2 cellular contexts compared by ENCODE assay signal in the genomic region with DNA sequence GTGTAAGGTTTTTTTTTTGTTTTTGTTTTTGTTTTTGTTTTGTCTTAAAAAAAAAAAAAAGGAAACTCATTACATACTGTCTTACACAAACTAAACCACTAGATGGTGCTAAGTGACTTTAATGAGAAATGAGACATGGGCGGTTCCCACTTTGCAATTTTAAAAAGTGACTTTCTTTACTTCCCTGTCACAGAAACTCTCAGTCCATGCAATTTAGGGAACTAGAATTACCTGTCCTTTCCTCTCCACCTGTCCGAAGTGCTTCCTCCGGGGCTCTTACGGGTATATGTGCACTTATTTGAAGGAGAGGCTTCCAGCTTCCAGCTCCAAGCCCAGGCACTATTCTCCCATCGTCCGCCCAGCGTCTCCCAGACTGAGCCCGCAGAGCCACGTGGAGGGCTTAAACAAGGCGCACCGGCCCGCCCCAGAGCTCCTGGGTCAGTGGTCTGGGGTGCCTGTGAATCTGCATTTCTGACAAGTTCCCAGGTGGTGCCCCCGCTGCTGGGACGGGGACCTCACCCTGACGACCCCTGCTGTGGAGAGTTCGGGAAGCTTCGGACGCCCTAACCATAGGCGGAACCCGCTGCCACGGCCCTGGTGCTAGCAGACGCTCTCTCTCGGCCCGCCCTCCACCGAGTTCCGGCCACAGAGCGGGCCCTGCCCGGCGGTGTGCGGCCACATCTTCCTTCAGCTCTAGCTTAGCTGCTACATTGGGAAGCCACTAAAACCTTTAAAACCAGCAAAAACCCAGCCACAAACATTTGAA.
A peak's percentile ranks its signal among the peaks of the same experiment; 100 is the strongest.
TF ChIP-seq lines count a peak whose summit lies in the region.

No MANE protein-coding gene starts in this region.

TF ChIP-seq in WTC11, 78 proteins besides CTCF, POLR2A, EP300 and RAD21 (continued from another document):
- TF ChIP-seq MXD4 (CRISPR knock-in tag; IDR thresholded peaks at IDR 0.05; ENCODE audit: borderline replicate concordance): no peak
- TF ChIP-seq ZNF232 (CRISPR knock-in tag; IDR thresholded peaks at IDR 0.05): 0 out of 2 replicates have a peak, but pooled peaks have one; percentile 78
- TF ChIP-seq, protein P1, sequence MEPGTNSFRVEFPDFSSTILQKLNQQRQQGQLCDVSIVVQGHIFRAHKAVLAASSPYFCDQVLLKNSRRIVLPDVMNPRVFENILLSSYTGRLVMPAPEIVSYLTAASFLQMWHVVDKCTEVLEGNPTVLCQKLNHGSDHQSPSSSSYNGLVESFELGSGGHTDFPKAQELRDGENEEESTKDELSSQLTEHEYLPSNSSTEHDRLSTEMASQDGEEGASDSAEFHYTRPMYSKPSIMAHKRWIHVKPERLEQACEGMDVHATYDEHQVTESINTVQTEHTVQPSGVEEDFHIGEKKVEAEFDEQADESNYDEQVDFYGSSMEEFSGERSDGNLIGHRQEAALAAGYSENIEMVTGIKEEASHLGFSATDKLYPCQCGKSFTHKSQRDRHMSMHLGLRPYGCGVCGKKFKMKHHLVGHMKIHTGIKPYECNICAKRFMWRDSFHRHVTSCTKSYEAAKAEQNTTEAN (CRISPR knock-in tag; IDR thresholded peaks at IDR 0.05): 0 out of 2 replicates have a peak, but pooled peaks have one; percentile 65
- 0 out of 2 replicates have a peak, but pooled peaks have one; percentile 38 for TF ChIP-seq NFE2L1 (CRISPR knock-in tag; IDR thresholded peaks at IDR 0.05)
- TF ChIP-seq, protein P2, sequence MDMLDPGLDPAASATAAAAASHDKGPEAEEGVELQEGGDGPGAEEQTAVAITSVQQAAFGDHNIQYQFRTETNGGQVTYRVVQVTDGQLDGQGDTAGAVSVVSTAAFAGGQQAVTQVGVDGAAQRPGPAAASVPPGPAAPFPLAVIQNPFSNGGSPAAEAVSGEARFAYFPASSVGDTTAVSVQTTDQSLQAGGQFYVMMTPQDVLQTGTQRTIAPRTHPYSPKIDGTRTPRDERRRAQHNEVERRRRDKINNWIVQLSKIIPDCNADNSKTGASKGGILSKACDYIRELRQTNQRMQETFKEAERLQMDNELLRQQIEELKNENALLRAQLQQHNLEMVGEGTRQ (CRISPR knock-in tag; IDR thresholded peaks at IDR 0.05): peak; percentile 33; the same call in 1 of the 2 replicates
- TF ChIP-seq PRRX2 (CRISPR knock-in tag; IDR thresholded peaks at IDR 0.05): no peak

TF ChIP-seq in HepG2, 621 proteins besides CTCF, POLR2A, EP300 and RAD21 (continued from another document and continues in another):
- TF ChIP-seq, protein P3, sequence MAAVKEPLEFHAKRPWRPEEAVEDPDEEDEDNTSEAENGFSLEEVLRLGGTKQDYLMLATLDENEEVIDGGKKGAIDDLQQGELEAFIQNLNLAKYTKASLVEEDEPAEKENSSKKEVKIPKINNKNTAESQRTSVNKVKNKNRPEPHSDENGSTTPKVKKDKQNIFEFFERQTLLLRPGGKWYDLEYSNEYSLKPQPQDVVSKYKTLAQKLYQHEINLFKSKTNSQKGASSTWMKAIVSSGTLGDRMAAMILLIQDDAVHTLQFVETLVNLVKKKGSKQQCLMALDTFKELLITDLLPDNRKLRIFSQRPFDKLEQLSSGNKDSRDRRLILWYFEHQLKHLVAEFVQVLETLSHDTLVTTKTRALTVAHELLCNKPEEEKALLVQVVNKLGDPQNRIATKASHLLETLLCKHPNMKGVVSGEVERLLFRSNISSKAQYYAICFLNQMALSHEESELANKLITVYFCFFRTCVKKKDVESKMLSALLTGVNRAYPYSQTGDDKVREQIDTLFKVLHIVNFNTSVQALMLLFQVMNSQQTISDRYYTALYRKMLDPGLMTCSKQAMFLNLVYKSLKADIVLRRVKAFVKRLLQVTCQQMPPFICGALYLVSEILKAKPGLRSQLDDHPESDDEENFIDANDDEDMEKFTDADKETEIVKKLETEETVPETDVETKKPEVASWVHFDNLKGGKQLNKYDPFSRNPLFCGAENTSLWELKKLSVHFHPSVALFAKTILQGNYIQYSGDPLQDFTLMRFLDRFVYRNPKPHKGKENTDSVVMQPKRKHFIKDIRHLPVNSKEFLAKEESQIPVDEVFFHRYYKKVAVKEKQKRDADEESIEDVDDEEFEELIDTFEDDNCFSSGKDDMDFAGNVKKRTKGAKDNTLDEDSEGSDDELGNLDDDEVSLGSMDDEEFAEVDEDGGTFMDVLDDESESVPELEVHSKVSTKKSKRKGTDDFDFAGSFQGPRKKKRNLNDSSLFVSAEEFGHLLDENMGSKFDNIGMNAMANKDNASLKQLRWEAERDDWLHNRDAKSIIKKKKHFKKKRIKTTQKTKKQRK (IDR thresholded peaks at IDR 0.05; ENCODE audit: low read length): no peak
- TF ChIP-seq KDM4B (CRISPR knock-in tag; IDR thresholded peaks at IDR 0.05) (no peak), ZNF354B (CRISPR knock-in tag; IDR thresholded peaks at IDR 0.05) (0 out of 2 replicates have a peak, but pooled peaks have one; percentile 49), HOXA3 (CRISPR knock-in tag; IDR thresholded peaks at IDR 0.05) (peak; percentile 53), RELA (CRISPR knock-in tag; IDR thresholded peaks at IDR 0.05) (no peak), AGO2 (optimal IDR thresholded peaks at IDR 0.05; ENCODE audit: low read depth, low read length) (no peak), ZNF790 (CRISPR knock-in tag; IDR thresholded peaks at IDR 0.05; ENCODE audit: borderline replicate concordance) (no peak), ZBTB8A (CRISPR knock-in tag; IDR thresholded peaks at IDR 0.05; ENCODE audit: borderline replicate concordance, low read depth) (peak; percentile 95; the same call in 1 of the 2 replicates), SETDB1 (CRISPR knock-in tag; IDR thresholded peaks at IDR 0.05; ENCODE audit: borderline replicate concordance) (no peak), CBX2 (IDR thresholded peaks at IDR 0.05; ENCODE audit: low read depth, low read length) (no peak), CBX2 (CRISPR knock-in tag; IDR thresholded peaks at IDR 0.05; ENCODE audit: low read depth) (no peak), ZNF550 (CRISPR knock-in tag; IDR thresholded peaks at IDR 0.05; ENCODE audit: borderline replicate concordance) (no peak), KLF13 (CRISPR knock-in tag; IDR thresholded peaks at IDR 0.05) (no peak), CBFB (CRISPR knock-in tag; IDR thresholded peaks at IDR 0.05) (no peak), CEBPB (IDR thresholded peaks at IDR 0.05; ENCODE audit: borderline replicate concordance, low read depth, low read length) (no peak), SRSF1 (optimal IDR thresholded peaks at IDR 0.05; ENCODE audit: low read depth, low read length) (no peak), TBX3 (IDR thresholded peaks at IDR 0.05; ENCODE audit: borderline replicate concordance) (no peak), ZNF431 (CRISPR knock-in tag; IDR thresholded peaks at IDR 0.05; ENCODE audit: borderline replicate concordance, low read depth) (no peak), ZNF274 (CRISPR knock-in tag; IDR thresholded peaks at IDR 0.05) (peak; percentile 90; the same call in 1 of the 2 replicates), ZNF75D (CRISPR knock-in tag; IDR thresholded peaks at IDR 0.05; ENCODE audit: borderline replicate concordance) (no peak), ZNF121 (CRISPR knock-in tag; IDR thresholded peaks at IDR 0.05) (0 out of 2 replicates have a peak, but pooled peaks have one; percentile 8), SP4 (CRISPR knock-in tag; IDR thresholded peaks at IDR 0.05) (no peak), ZNF558 (CRISPR knock-in tag; IDR thresholded peaks at IDR 0.05; ENCODE audit: borderline replicate concordance) (no peak; the same call in 1 of the 2 replicates), ZNF883 (CRISPR knock-in tag; IDR thresholded peaks at IDR 0.05; ENCODE audit: not compliant biosample characterization) (peak; percentile 78), ZSCAN21 (CRISPR knock-in tag; IDR thresholded peaks at IDR 0.05; ENCODE audit: borderline replicate concordance) (0 out of 2 replicates have a peak, but pooled peaks have one; percentile 46)
- TF ChIP-seq, protein P4, sequence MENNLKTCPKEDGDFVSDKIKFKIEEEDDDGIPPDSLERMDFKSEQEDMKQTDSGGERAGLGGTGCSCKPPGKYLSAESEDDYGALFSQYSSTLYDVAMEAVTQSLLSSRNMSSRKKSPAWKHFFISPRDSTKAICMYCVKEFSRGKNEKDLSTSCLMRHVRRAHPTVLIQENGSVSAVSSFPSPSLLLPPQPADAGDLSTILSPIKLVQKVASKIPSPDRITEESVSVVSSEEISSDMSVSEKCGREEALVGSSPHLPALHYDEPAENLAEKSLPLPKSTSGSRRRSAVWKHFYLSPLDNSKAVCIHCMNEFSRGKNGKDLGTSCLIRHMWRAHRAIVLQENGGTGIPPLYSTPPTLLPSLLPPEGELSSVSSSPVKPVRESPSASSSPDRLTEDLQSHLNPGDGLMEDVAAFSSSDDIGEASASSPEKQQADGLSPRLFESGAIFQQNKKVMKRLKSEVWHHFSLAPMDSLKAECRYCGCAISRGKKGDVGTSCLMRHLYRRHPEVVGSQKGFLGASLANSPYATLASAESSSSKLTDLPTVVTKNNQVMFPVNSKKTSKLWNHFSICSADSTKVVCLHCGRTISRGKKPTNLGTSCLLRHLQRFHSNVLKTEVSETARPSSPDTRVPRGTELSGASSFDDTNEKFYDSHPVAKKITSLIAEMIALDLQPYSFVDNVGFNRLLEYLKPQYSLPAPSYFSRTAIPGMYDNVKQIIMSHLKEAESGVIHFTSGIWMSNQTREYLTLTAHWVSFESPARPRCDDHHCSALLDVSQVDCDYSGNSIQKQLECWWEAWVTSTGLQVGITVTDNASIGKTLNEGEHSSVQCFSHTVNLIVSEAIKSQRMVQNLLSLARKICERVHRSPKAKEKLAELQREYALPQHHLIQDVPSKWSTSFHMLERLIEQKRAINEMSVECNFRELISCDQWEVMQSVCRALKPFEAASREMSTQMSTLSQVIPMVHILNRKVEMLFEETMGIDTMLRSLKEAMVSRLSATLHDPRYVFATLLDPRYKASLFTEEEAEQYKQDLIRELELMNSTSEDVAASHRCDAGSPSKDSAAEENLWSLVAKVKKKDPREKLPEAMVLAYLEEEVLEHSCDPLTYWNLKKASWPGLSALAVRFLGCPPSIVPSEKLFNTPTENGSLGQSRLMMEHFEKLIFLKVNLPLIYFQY (CRISPR knock-in tag; IDR thresholded peaks at IDR 0.05; ENCODE audit: borderline replicate concordance): peak; percentile 78
- TF ChIP-seq, protein P5, sequence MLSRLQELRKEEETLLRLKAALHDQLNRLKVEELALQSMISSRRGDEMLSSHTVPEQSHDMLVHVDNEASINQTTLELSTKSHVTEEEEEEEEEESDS (CRISPR knock-in tag; IDR thresholded peaks at IDR 0.05; ENCODE audit: borderline replicate concordance): no peak
- TF ChIP-seq, protein P6, sequence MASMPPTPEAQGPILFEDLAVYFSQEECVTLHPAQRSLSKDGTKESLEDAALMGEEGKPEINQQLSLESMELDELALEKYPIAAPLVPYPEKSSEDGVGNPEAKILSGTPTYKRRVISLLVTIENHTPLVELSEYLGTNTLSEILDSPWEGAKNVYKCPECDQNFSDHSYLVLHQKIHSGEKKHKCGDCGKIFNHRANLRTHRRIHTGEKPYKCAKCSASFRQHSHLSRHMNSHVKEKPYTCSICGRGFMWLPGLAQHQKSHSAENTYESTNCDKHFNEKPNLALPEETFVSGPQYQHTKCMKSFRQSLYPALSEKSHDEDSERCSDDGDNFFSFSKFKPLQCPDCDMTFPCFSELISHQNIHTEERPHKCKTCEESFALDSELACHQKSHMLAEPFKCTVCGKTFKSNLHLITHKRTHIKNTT (CRISPR knock-in tag; IDR thresholded peaks at IDR 0.05): no peak
- TF ChIP-seq, protein P7, sequence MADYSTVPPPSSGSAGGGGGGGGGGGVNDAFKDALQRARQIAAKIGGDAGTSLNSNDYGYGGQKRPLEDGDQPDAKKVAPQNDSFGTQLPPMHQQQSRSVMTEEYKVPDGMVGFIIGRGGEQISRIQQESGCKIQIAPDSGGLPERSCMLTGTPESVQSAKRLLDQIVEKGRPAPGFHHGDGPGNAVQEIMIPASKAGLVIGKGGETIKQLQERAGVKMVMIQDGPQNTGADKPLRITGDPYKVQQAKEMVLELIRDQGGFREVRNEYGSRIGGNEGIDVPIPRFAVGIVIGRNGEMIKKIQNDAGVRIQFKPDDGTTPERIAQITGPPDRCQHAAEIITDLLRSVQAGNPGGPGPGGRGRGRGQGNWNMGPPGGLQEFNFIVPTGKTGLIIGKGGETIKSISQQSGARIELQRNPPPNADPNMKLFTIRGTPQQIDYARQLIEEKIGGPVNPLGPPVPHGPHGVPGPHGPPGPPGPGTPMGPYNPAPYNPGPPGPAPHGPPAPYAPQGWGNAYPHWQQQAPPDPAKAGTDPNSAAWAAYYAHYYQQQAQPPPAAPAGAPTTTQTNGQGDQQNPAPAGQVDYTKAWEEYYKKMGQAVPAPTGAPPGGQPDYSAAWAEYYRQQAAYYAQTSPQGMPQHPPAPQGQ (CRISPR knock-in tag; IDR thresholded peaks at IDR 0.05; ENCODE audit: borderline replicate concordance): no peak
- TF ChIP-seq, protein P8, sequence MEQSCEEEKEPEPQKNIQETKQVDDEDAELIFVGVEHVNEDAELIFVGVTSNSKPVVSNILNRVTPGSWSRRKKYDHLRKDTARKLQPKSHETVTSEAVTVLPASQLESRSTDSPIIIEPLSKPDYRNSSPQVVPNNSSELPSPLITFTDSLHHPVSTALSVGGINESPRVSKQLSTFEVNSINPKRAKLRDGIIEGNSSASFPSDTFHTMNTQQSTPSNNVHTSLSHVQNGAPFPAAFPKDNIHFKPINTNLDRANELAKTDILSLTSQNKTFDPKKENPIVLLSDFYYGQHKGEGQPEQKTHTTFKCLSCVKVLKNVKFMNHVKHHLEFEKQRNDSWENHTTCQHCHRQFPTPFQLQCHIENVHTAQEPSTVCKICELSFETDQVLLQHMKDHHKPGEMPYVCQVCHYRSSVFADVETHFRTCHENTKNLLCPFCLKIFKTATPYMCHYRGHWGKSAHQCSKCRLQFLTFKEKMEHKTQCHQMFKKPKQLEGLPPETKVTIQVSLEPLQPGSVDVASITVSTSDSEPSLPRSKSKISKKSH (CRISPR knock-in tag; IDR thresholded peaks at IDR 0.05; ENCODE audit: borderline replicate concordance): peak; percentile 72; the same call in 1 of the 2 replicates
- TF ChIP-seq, protein P9, sequence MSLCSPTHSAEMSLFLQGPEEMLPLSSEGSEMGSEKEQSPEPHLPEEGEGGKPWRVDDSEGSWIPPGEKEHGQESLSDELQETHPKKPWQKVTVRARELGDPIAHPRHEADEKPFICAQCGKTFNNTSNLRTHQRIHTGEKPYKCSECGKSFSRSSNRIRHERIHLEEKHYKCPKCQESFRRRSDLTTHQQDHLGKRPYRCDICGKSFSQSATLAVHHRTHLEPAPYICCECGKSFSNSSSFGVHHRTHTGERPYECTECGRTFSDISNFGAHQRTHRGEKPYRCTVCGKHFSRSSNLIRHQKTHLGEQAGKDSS (CRISPR knock-in tag; IDR thresholded peaks at IDR 0.05; ENCODE audit: borderline replicate concordance, low read depth): peak; percentile 84; the same call in 1 of the 2 replicates
- TF ChIP-seq, protein P10, sequence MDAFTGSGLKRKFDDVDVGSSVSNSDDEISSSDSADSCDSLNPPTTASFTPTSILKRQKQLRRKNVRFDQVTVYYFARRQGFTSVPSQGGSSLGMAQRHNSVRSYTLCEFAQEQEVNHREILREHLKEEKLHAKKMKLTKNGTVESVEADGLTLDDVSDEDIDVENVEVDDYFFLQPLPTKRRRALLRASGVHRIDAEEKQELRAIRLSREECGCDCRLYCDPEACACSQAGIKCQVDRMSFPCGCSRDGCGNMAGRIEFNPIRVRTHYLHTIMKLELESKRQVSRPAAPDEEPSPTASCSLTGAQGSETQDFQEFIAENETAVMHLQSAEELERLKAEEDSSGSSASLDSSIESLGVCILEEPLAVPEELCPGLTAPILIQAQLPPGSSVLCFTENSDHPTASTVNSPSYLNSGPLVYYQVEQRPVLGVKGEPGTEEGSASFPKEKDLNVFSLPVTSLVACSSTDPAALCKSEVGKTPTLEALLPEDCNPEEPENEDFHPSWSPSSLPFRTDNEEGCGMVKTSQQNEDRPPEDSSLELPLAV (CRISPR knock-in tag; conservative IDR thresholded peaks at IDR 0.05; ENCODE audit: low read depth): no peak
